In genomic region chr18:63438181-63438580, GRCh38 we compare ENCODE assay signal across 27 cellular contexts. TPM values are rescaled to one million over a fixed set of nuclear protein-coding genes. Genes with fewer than 3 reads are reported as not detected.
A peak's percentile ranks its signal among the peaks of the same experiment; 100 is the strongest.
DNase-seq lines count a peak whose midpoint lies in the region; ATAC-seq, FAIRE-seq and TF ChIP-seq lines count a peak whose summit lies in the region.
"Had no signal": no experiment of that assay in that cellular context is flagged by ENCODE, and none has a peak within 500 bp of the region (broad histone marks: within the 10 kb centered on the region; RNA-seq: fewer than 3 reads in every experiment).

No MANE protein-coding gene starts in this region.

- no peak for TF ChIP-seq CTCF in D721Med (IDR thresholded peaks at IDR 0.05; ENCODE audit: insufficient read depth, missing control alignments)
- no peak for TF ChIP-seq CTCF in RWPE1 (conservative IDR thresholded peaks at IDR 0.05; ENCODE audit: low read depth)
- no peak for TF ChIP-seq CTCF in coronary artery (IDR thresholded peaks at IDR 0.05)
- TF ChIP-seq CTCF in osteoblast (IDR thresholded peaks at IDR 0.05; ENCODE audit: extremely low read depth, low read depth, low read length), result no peak
- TF ChIP-seq CTCF in gastroesophageal sphincter (IDR thresholded peaks at IDR 0.05), result no peak

- H3K27me3 ChIP-seq in osteoblast (ENCODE audit: insufficient read depth, low read length) (no peaks in the 10 kb centered on the region), gastroesophageal sphincter (no peaks in the 10 kb centered on the region)
- H3K27me3 ChIP-seq: BLaER1 treated with 17β-estradiol and CSF1 and Interleukin-3, amounts not matched to agents 10 nM and 100 nM; foreskin keratinocyte; heart left ventricle had no signal

- DNase-seq in D721Med (ENCODE audit: insufficient read length, low spot score), result no peak
- no peak for DNase-seq in RWPE1 (ENCODE audit: low spot score)
- DNase-seq in coronary artery (ENCODE audit: low spot score), result no peak
- DNase-seq in osteoblast (ENCODE audit: insufficient read length, low spot score, missing footprints), result no peak
- DNase-seq in posterior vena cava (ENCODE audit: low spot score), result no peak
- no peak for DNase-seq in activated CD8-positive, alpha-beta memory T cell treated with anti-CD3 and anti-CD28 coated beads, Interleukin-2, amount 50 U/mL, for 4 hours
- DNase-seq: activated CD4-positive, alpha-beta T cell treated with anti-CD3 and anti-CD28 coated beads for 36 hours; activated CD8-positive, alpha-beta T cell treated with anti-CD3 and anti-CD28 coated beads for 36 hours; activated naive CD4-positive, alpha-beta T cell treated with anti-CD3 and anti-CD28 coated beads, Interleukin-2, amount 10 ng/mL, durations not matched to agents 7 days and 5 days; effector CD8-positive, alpha-beta T cell; foreskin keratinocyte; heart left ventricle; islet precursor cell; natural killer cell; NCI-H2029; NCI-H524 treated with DMSO at 0.1 percent for 48 hours; occipital lobe; stimulated activated CD4-positive, alpha-beta T cell treated with anti-CD3 and anti-CD28 coated beads, Interleukin-15, amount 100 ng/mL, for 24 hours; stimulated activated CD4-positive, alpha-beta T cell treated with anti-CD3 and anti-CD28 coated beads, Interleukin-4, amount 100 ng/mL, for 4 hours; T-helper 2 cell had no signal

- TF ChIP-seq POLR2A in gastroesophageal sphincter (IDR thresholded peaks at IDR 0.05), result no peak

- POLR2A ChIA-PET in RWPE1 (lab: Yijun Ruan, JAX; ENCODE audit: low non-redundant PET), result no interaction called here

- no peak for ATAC-seq in HG03045 (IDR thresholded peaks at IDR 0.05; ENCODE audit: unreplicated experiment)
- ATAC-seq in gastroesophageal sphincter, result no peak
- ATAC-seq: activated CD4-positive, alpha-beta T cell treated with anti-CD3 and anti-CD28 coated beads for 36 hours; activated CD8-positive, alpha-beta T cell treated with anti-CD3 and anti-CD28 coated beads for 36 hours; activated T-helper 17 cell treated with anti-CD3 and anti-CD28 coated beads, Interleukin-2, amount 50 U/mL, for 72 hours; foreskin keratinocyte; heart left ventricle; natural killer cell; Right ventricle myocardium inferior had no signal

- no peaks in the 10 kb centered on the region for H3K9me3 ChIP-seq in osteoblast (ENCODE audit: low read depth, low read length)
- no peaks in the 10 kb centered on the region for H3K9me3 ChIP-seq in gastroesophageal sphincter
- H3K9me3 ChIP-seq: BLaER1 treated with 17β-estradiol and CSF1 and Interleukin-3, amounts not matched to agents 10 nM and 100 nM; heart left ventricle had no signal

- H2AFZ ChIP-seq in osteoblast (ENCODE audit: low read length), result peak overlapping the region; percentile 26

- intact Hi-C loops in posterior vena cava (cut with DNase I), result loop anchor here in 1 of 2 donors (10.0 kb wide), 1 partner anchor 423 kb away; no protein-coding TSS in a partner anchor

- peak overlapping the region; percentile 49 for H3K27ac ChIP-seq in RWPE1
- peak overlapping the region; percentile 52 to 63 for H3K27ac ChIP-seq in coronary artery
- H3K27ac ChIP-seq in osteoblast (ENCODE audit: low read depth, low read length), result no peak overlapping the region
- no peak overlapping the region for H3K27ac ChIP-seq in gastroesophageal sphincter
- H3K27ac ChIP-seq: BLaER1 treated with 17β-estradiol and CSF1 and Interleukin-3, amounts not matched to agents 10 nM and 100 nM; heart left ventricle had no signal

- TF ChIP-seq EP300 in gastroesophageal sphincter (IDR thresholded peaks at IDR 0.05), result no peak

- no peaks in the 10 kb centered on the region for H3K79me2 ChIP-seq in osteoblast (ENCODE audit: insufficient read depth, low read length)

- H4K20me1 ChIP-seq in osteoblast (ENCODE audit: insufficient read depth, low read length), result no peaks in the 10 kb centered on the region
- H4K20me1 ChIP-seq: BLaER1 treated with 17β-estradiol and CSF1 and Interleukin-3, amounts not matched to agents 10 nM and 100 nM had no signal

- WGBS in gastroesophageal sphincter (ENCODE audit: low coverage in 1 of 2), 2 donors, result 35 to 43% methylated on average over 2 of the region's 2 CpGs

- H3K4me2 ChIP-seq in osteoblast (ENCODE audit: insufficient read depth, low read length), result no peak overlapping the region
- H3K4me2 ChIP-seq: BLaER1 treated with 17β-estradiol and CSF1 and Interleukin-3, amounts not matched to agents 10 nM and 100 nM had no signal

- H3K4me3 ChIP-seq in coronary artery (no peak overlapping the region), osteoblast (ENCODE audit: insufficient read depth, low read length) (no peak overlapping the region), gastroesophageal sphincter (no peak overlapping the region)
- H3K4me3 ChIP-seq: BLaER1 treated with 17β-estradiol and CSF1 and Interleukin-3, amounts not matched to agents 10 nM and 100 nM; heart left ventricle had no signal

- FAIRE-seq in D721Med (lab: Jason Lieb, UNC), result peak; percentile 60
- FAIRE-seq: colon had no signal

- H3K36me3 ChIP-seq in osteoblast (ENCODE audit: insufficient read depth, low read length), result no peaks in the 10 kb centered on the region
- no peaks in the 10 kb centered on the region for H3K36me3 ChIP-seq in gastroesophageal sphincter
- H3K36me3 ChIP-seq: BLaER1 treated with 17β-estradiol and CSF1 and Interleukin-3, amounts not matched to agents 10 nM and 100 nM; heart left ventricle had no signal

- CTCF ChIA-PET in RWPE1 (lab: Yijun Ruan, JAX), result no interaction called here

- H3K4me1 ChIP-seq in osteoblast (ENCODE audit: insufficient read depth, low read length) (peaks cover 4% of the 10 kb centered on the region), gastroesophageal sphincter (peaks cover 0 to 6% (median 0%) of the 10 kb centered on the region in 3 donors)

RNA-seq across cellular contexts. Expression of gene VPS4B, which starts 15.9 kb away (rescaled TPM):
- total RNA-seq in osteoblast, result 42.4 and 47.4 TPM in 2 replicates
- total RNA-seq in posterior vena cava, result 10 to 100 TPM; 46.2 to 47.3 TPM
- total RNA-seq in gastroesophageal sphincter, result 10 to 100 TPM; 32.3 to 48.0 (median 33.0) TPM

RNA-seq across cellular contexts. Expression of gene SERPINB5, which starts 38.6 kb away (rescaled TPM):
- total RNA-seq in osteoblast (not detected in 2 replicates), posterior vena cava (not detected), gastroesophageal sphincter (10 to 100 TPM in 1 of 4 donors, 1 to 10 TPM in 1, under 1 TPM in 1, not detected in 1; 0.13 to 11.5 (median 1.1) TPM)
- total RNA-seq: activated CD4-positive, alpha-beta T cell treated with anti-CD3 and anti-CD28 coated beads for 36 hours; activated CD8-positive, alpha-beta T cell treated with anti-CD3 and anti-CD28 coated beads for 36 hours; activated T-helper 17 cell treated with anti-CD3 and anti-CD28 coated beads, Interleukin-2, amount 50 U/mL, for 72 hours; heart left ventricle; natural killer cell; occipital lobe; Right ventricle myocardium inferior; subcutaneous adipose tissue had no signal

Comparison
In these comparisons a context has a peak if more than half of its experiments do, and no peak if none do; other contexts are left out.
1. H3K27ac ChIP-seq: peak in RWPE1 (single experiment) and coronary artery (2 of 2); none in osteoblast (single experiment) and gastroesophageal sphincter (0 of 4).